ENCODE assay signal across 7 cellular contexts in the genomic region with DNA sequence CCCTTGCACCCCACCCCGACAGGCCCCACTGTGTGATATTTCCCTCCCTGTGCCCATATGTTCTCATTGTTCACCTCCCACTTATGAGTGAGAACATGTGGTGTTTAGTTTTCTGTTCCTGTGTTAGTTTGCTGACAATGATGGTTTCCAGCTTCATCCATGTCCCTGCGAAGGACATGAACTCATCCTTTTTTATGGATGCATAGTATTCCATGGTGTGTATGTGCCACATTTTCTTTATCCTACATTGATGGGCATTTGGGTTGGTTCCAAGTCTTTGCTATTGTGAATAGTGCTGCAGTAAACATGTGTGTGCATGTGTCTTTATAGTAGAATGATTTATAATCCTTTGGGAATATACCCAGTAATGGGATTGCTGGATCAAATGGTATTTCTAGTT. TPM values are rescaled to one million over a fixed set of nuclear protein-coding genes. Genes with fewer than 3 reads are reported as not detected.
"Had no signal": no experiment of that assay in that cellular context is flagged by ENCODE, and none has a peak within 500 bp of the region (broad histone marks: within the 10 kb centered on the region; RNA-seq: fewer than 3 reads in every experiment).

No MANE protein-coding gene starts in this region.

RNA-seq across cellular contexts. Expression of a gene that starts 50.3 kb away (rescaled TPM):
- total RNA-seq: activated naive CD4-positive, alpha-beta T cell treated with anti-CD3 and anti-CD28 coated beads for 36 hours; activated naive CD4-positive, alpha-beta T cell treated with anti-CD3 and anti-CD28 coated beads, Interleukin-2, amount 50 U/mL, for 72 hours; activated naive CD8-positive, alpha-beta T cell treated with anti-CD3 and anti-CD28 coated beads for 36 hours; activated naive CD8-positive, alpha-beta T cell treated with anti-CD3 and anti-CD28 coated beads, Interleukin-2, amount 10 ng/mL, durations not matched to agents 7 days and 5 days; activated T-helper 1 cell treated with anti-CD3 and anti-CD28 coated beads, Interleukin-12 subunit alpha, Interleukin-12 subunit beta, Interleukin-2, Interleukin-4 antibody, amounts not matched to agents 30 ng/mL and 10 ng/mL and 1 ng/mL, durations not matched to agents 14 hours and 24 hours and 36 hours; activated T-helper 17 cell treated with anti-CD3 and anti-CD28 coated beads, Interleukin-2, amount 50 U/mL, for 72 hours; activated T-helper 2 cell treated with anti-CD3 and anti-CD28 coated beads, Interferon-gamma antibody, Interleukin-2, Interleukin-4, amounts not matched to agents 10 μg/mL and 5 μg/mL and 100 μg/mL, durations not matched to agents 14 hours and 24 hours and 36 hours had no signal
